Comparison of ENCODE assay signal across 12 cellular contexts in genomic region chr11:75767793-75768111, GRCh38. TPM values are rescaled to one million over a fixed set of nuclear protein-coding genes. Genes with fewer than 3 reads are reported as not detected.
DNase-seq lines count a peak whose midpoint lies in the region; ATAC-seq and TF ChIP-seq lines count a peak whose summit lies in the region.
"Had no signal": no experiment of that assay in that cellular context is flagged by ENCODE, and none has a peak within 500 bp of the region (broad histone marks: within the 10 kb centered on the region; RNA-seq: fewer than 3 reads in every experiment).

No MANE protein-coding gene starts in this region.

- H3K27ac Mint-ChIP-seq in activated CD4-positive, alpha-beta T cell treated with anti-CD3 and anti-CD28 coated beads, Interleukin-2, amount 10 ng/mL, durations not matched to agents 24 days and 14 days: peak overlapping the region; percentile 72
- peak overlapping the region; percentile 83 for H3K27ac Mint-ChIP-seq in activated T-helper 1 cell treated with anti-CD3 and anti-CD28 coated beads, Interleukin-12 subunit alpha, Interleukin-12 subunit beta, Interleukin-2, Interleukin-4 antibody, amounts not matched to agents 30 ng/mL and 10 ng/mL and 1 ng/mL, durations not matched to agents 14 hours and 24 hours and 36 hours
- H3K27ac Mint-ChIP-seq in stimulated activated naive B cell treated with anti-CD40 and anti-IgM and Interleukin-4, amounts not matched to agents 10 μg/mL and 1 μg/mL and 100 μg/mL, for 72 hours: peak overlapping the region; percentile 97
- no peak overlapping the region for H3K27ac Mint-ChIP-seq in activated CD4-positive, alpha-beta memory T cell treated with anti-CD3 and anti-CD28 coated beads, Interleukin-2, amount 10 ng/mL, durations not matched to agents 7 days and 5 days

- CTCF ChIA-PET in activated CD4-positive, alpha-beta memory T cell treated with anti-CD3 and anti-CD28 coated beads, Interleukin-2, amount 10 ng/mL, durations not matched to agents 7 days and 5 days (lab: Charles Lee): no interaction called here

- H3K4me1 ChIP-seq in lower lobe of right lung: peaks cover 40% of the 10 kb centered on the region

- no peak overlapping the region for H3K27ac ChIP-seq in lower lobe of right lung

- ATAC-seq in lower lobe of right lung: no peak
- no peak for ATAC-seq in stimulated activated naive B cell treated with anti-CD40 and anti-IgM and Interleukin-4, amounts not matched to agents 10 μg/mL and 1 μg/mL and 100 μg/mL, for 72 hours (replicated peaks)

- H3K36me3 Mint-ChIP-seq in activated CD4-positive, alpha-beta T cell treated with anti-CD3 and anti-CD28 coated beads, Interleukin-2, amount 10 ng/mL, durations not matched to agents 24 days and 14 days (ENCODE audit: low read depth): peaks cover 2% of the 10 kb centered on the region
- H3K36me3 Mint-ChIP-seq in activated T-helper 1 cell treated with anti-CD3 and anti-CD28 coated beads, Interleukin-12 subunit alpha, Interleukin-12 subunit beta, Interleukin-2, Interleukin-4 antibody, amounts not matched to agents 30 ng/mL and 10 ng/mL and 1 ng/mL, durations not matched to agents 14 hours and 24 hours and 36 hours (ENCODE audit: low read depth): peaks cover 3% of the 10 kb centered on the region
- peaks cover 0 to 9% of the 10 kb centered on the region in 2 donors for H3K36me3 Mint-ChIP-seq in stimulated activated naive B cell treated with anti-CD40 and anti-IgM and Interleukin-4, amounts not matched to agents 10 μg/mL and 1 μg/mL and 100 μg/mL, for 72 hours
- no peaks in the 10 kb centered on the region for H3K36me3 Mint-ChIP-seq in activated CD4-positive, alpha-beta memory T cell treated with anti-CD3 and anti-CD28 coated beads, Interleukin-2, amount 10 ng/mL, durations not matched to agents 7 days and 5 days (ENCODE audit: low read depth)

- peak overlapping the region; percentile 59 for H3K4me3 ChIP-seq in lower lobe of right lung

- peak overlapping the region; percentile 84 for H3K4me3 Mint-ChIP-seq in activated CD4-positive, alpha-beta T cell treated with anti-CD3 and anti-CD28 coated beads, Interleukin-2, amount 10 ng/mL, durations not matched to agents 24 days and 14 days
- peak overlapping the region; percentile 81 for H3K4me3 Mint-ChIP-seq in activated T-helper 1 cell treated with anti-CD3 and anti-CD28 coated beads, Interleukin-12 subunit alpha, Interleukin-12 subunit beta, Interleukin-2, Interleukin-4 antibody, amounts not matched to agents 30 ng/mL and 10 ng/mL and 1 ng/mL, durations not matched to agents 14 hours and 24 hours and 36 hours
- peak overlapping the region; percentile 80 to 82 for H3K4me3 Mint-ChIP-seq in stimulated activated naive B cell treated with anti-CD40 and anti-IgM and Interleukin-4, amounts not matched to agents 10 μg/mL and 1 μg/mL and 100 μg/mL, for 72 hours
- no peak overlapping the region for H3K4me3 Mint-ChIP-seq in activated CD4-positive, alpha-beta memory T cell treated with anti-CD3 and anti-CD28 coated beads, Interleukin-2, amount 10 ng/mL, durations not matched to agents 7 days and 5 days

- POLR2A ChIA-PET in activated CD4-positive, alpha-beta memory T cell treated with anti-CD3 and anti-CD28 coated beads, Interleukin-2, amount 10 ng/mL, durations not matched to agents 7 days and 5 days (lab: Charles Lee): interaction anchor here (0.8 kb wide), 1 partner anchor 9 kb away, joined by 5 read pairs; no protein-coding TSS in a partner anchor

- H3K36me3 ChIP-seq in lower lobe of right lung: no peaks in the 10 kb centered on the region

- H3K27me3 Mint-ChIP-seq in activated CD4-positive, alpha-beta T cell treated with anti-CD3 and anti-CD28 coated beads, Interleukin-2, amount 10 ng/mL, durations not matched to agents 24 days and 14 days: peaks cover 26% of the 10 kb centered on the region
- H3K27me3 Mint-ChIP-seq in activated T-helper 1 cell treated with anti-CD3 and anti-CD28 coated beads, Interleukin-12 subunit alpha, Interleukin-12 subunit beta, Interleukin-2, Interleukin-4 antibody, amounts not matched to agents 30 ng/mL and 10 ng/mL and 1 ng/mL, durations not matched to agents 14 hours and 24 hours and 36 hours (ENCODE audit: insufficient read depth): peaks cover 18% of the 10 kb centered on the region
- H3K27me3 Mint-ChIP-seq in stimulated activated naive B cell treated with anti-CD40 and anti-IgM and Interleukin-4, amounts not matched to agents 10 μg/mL and 1 μg/mL and 100 μg/mL, for 72 hours: peaks cover 0 to 6% of the 10 kb centered on the region in 2 donors
- H3K27me3 Mint-ChIP-seq in activated CD4-positive, alpha-beta memory T cell treated with anti-CD3 and anti-CD28 coated beads, Interleukin-2, amount 10 ng/mL, durations not matched to agents 7 days and 5 days: peaks cover 24% of the 10 kb centered on the region

- peaks cover 35% of the 10 kb centered on the region for H3K4me1 Mint-ChIP-seq in activated CD4-positive, alpha-beta T cell treated with anti-CD3 and anti-CD28 coated beads, Interleukin-2, amount 10 ng/mL, durations not matched to agents 24 days and 14 days
- peaks cover 48% of the 10 kb centered on the region for H3K4me1 Mint-ChIP-seq in activated T-helper 1 cell treated with anti-CD3 and anti-CD28 coated beads, Interleukin-12 subunit alpha, Interleukin-12 subunit beta, Interleukin-2, Interleukin-4 antibody, amounts not matched to agents 30 ng/mL and 10 ng/mL and 1 ng/mL, durations not matched to agents 14 hours and 24 hours and 36 hours (ENCODE audit: low read depth)
- H3K4me1 Mint-ChIP-seq in stimulated activated naive B cell treated with anti-CD40 and anti-IgM and Interleukin-4, amounts not matched to agents 10 μg/mL and 1 μg/mL and 100 μg/mL, for 72 hours: peaks cover 42 to 48% of the 10 kb centered on the region in 2 donors
- peaks cover 22% of the 10 kb centered on the region for H3K4me1 Mint-ChIP-seq in activated CD4-positive, alpha-beta memory T cell treated with anti-CD3 and anti-CD28 coated beads, Interleukin-2, amount 10 ng/mL, durations not matched to agents 7 days and 5 days

- no peaks in the 10 kb centered on the region for H3K9me3 ChIP-seq in lower lobe of right lung

- DNase-seq in activated CD4-positive, alpha-beta T cell treated with anti-CD3 and anti-CD28 coated beads, Interleukin-2, amount 10 ng/mL, durations not matched to agents 24 days and 14 days: no peak
- DNase-seq in activated CD4-positive, alpha-beta T cell treated with anti-CD3 and anti-CD28 coated beads for 1 hour: no peak
- DNase-seq in activated T-helper 1 cell treated with anti-CD3 and anti-CD28 coated beads, Interleukin-12 subunit alpha, Interleukin-12 subunit beta, Interleukin-2, Interleukin-4 antibody, amounts not matched to agents 30 ng/mL and 10 ng/mL and 1 ng/mL, durations not matched to agents 14 hours and 24 hours and 36 hours (ENCODE audit: low spot score): no peak
- no peak for DNase-seq in lower lobe of right lung
- no peak for DNase-seq in stimulated activated naive B cell treated with anti-CD40 and anti-IgM and Interleukin-4, amounts not matched to agents 10 μg/mL and 1 μg/mL and 100 μg/mL, for 72 hours
- no peak for DNase-seq in SW480 (ENCODE audit: low spot score)
- DNase-seq in cerebellar nuclear complex (lab: John Stamatoyannopoulos, UW): no peak
- no peak for DNase-seq in activated CD4-positive, alpha-beta memory T cell treated with anti-CD3 and anti-CD28 coated beads, Interleukin-2, amount 10 ng/mL, durations not matched to agents 7 days and 5 days
- DNase-seq: GOT3 had no signal

- no peak for TF ChIP-seq CTCF in lower lobe of right lung (IDR thresholded peaks at IDR 0.05)

- H3K9me3 Mint-ChIP-seq in activated CD4-positive, alpha-beta T cell treated with anti-CD3 and anti-CD28 coated beads, Interleukin-2, amount 10 ng/mL, durations not matched to agents 24 days and 14 days: no peaks in the 10 kb centered on the region
- no peaks in the 10 kb centered on the region for H3K9me3 Mint-ChIP-seq in activated T-helper 1 cell treated with anti-CD3 and anti-CD28 coated beads, Interleukin-12 subunit alpha, Interleukin-12 subunit beta, Interleukin-2, Interleukin-4 antibody, amounts not matched to agents 30 ng/mL and 10 ng/mL and 1 ng/mL, durations not matched to agents 14 hours and 24 hours and 36 hours
- H3K9me3 Mint-ChIP-seq in stimulated activated naive B cell treated with anti-CD40 and anti-IgM and Interleukin-4, amounts not matched to agents 10 μg/mL and 1 μg/mL and 100 μg/mL, for 72 hours: no peaks in the 10 kb centered on the region
- no peaks in the 10 kb centered on the region for H3K9me3 Mint-ChIP-seq in activated CD4-positive, alpha-beta memory T cell treated with anti-CD3 and anti-CD28 coated beads, Interleukin-2, amount 10 ng/mL, durations not matched to agents 7 days and 5 days

- intact Hi-C loops in activated CD4-positive, alpha-beta T cell treated with anti-CD3 and anti-CD28 coated beads, Interleukin-2, amount 10 ng/mL, durations not matched to agents 24 days and 14 days (cut with micrococcal nuclease): loop anchor here (1.0 to 5.0 kb wide), 2 partner anchors 45 to 47 kb away; no protein-coding TSS in a partner anchor
- intact Hi-C loops in activated T-helper 1 cell treated with anti-CD3 and anti-CD28 coated beads, Interleukin-12 subunit alpha, Interleukin-12 subunit beta, Interleukin-2, Interleukin-4 antibody, amounts not matched to agents 30 ng/mL and 10 ng/mL and 1 ng/mL, durations not matched to agents 14 hours and 24 hours and 36 hours (cut with micrococcal nuclease): loop anchor here (1.0 to 2.0 kb wide), 2 partner anchors 45 to 47 kb away; no protein-coding TSS in a partner anchor
- intact Hi-C loops in lower lobe of right lung (cut with DNase I): no loop called here

- peaks cover 24% of the 10 kb centered on the region for H3K27me3 ChIP-seq in lower lobe of right lung (ENCODE audit: low read depth)

RNA-seq across cellular contexts. Expression of gene DGAT2, which starts 0.8 kb away (rescaled TPM):
- 7.3 and 8.6 TPM in 2 replicates for total RNA-seq in activated CD4-positive, alpha-beta T cell treated with anti-CD3 and anti-CD28 coated beads, Interleukin-2, amount 10 ng/mL, durations not matched to agents 24 days and 14 days
- 9.8 and 11.0 TPM in 2 replicates for total RNA-seq in activated T-helper 1 cell treated with anti-CD3 and anti-CD28 coated beads, Interleukin-12 subunit alpha, Interleukin-12 subunit beta, Interleukin-2, Interleukin-4 antibody, amounts not matched to agents 30 ng/mL and 10 ng/mL and 1 ng/mL, durations not matched to agents 14 hours and 24 hours and 36 hours
- 7.4 TPM for total RNA-seq in lower lobe of right lung
- total RNA-seq in activated CD4-positive, alpha-beta memory T cell treated with anti-CD3 and anti-CD28 coated beads, Interleukin-2, amount 10 ng/mL, durations not matched to agents 7 days and 5 days: 1 to 10 TPM; 1.4 to 1.5 TPM

RNA-seq across cellular contexts. Expression of gene UVRAG, which starts 47.3 kb away (rescaled TPM):
- total RNA-seq in activated CD4-positive, alpha-beta T cell treated with anti-CD3 and anti-CD28 coated beads, Interleukin-2, amount 10 ng/mL, durations not matched to agents 24 days and 14 days: 18.2 and 19.2 TPM in 2 replicates
- 18.6 and 19.5 TPM in 2 replicates for total RNA-seq in activated T-helper 1 cell treated with anti-CD3 and anti-CD28 coated beads, Interleukin-12 subunit alpha, Interleukin-12 subunit beta, Interleukin-2, Interleukin-4 antibody, amounts not matched to agents 30 ng/mL and 10 ng/mL and 1 ng/mL, durations not matched to agents 14 hours and 24 hours and 36 hours
- 36.0 TPM for total RNA-seq in lower lobe of right lung
- 10 to 100 TPM; 18.2 to 19.9 TPM for total RNA-seq in activated CD4-positive, alpha-beta memory T cell treated with anti-CD3 and anti-CD28 coated beads, Interleukin-2, amount 10 ng/mL, durations not matched to agents 7 days and 5 days

RNA-seq across cellular contexts. Expression of gene MOGAT2, which starts 50.1 kb away (rescaled TPM):
- not detected in 2 replicates for total RNA-seq in activated CD4-positive, alpha-beta T cell treated with anti-CD3 and anti-CD28 coated beads, Interleukin-2, amount 10 ng/mL, durations not matched to agents 24 days and 14 days
- not detected in 2 replicates for total RNA-seq in activated T-helper 1 cell treated with anti-CD3 and anti-CD28 coated beads, Interleukin-12 subunit alpha, Interleukin-12 subunit beta, Interleukin-2, Interleukin-4 antibody, amounts not matched to agents 30 ng/mL and 10 ng/mL and 1 ng/mL, durations not matched to agents 14 hours and 24 hours and 36 hours
- total RNA-seq in lower lobe of right lung: not detected
- total RNA-seq in activated CD4-positive, alpha-beta memory T cell treated with anti-CD3 and anti-CD28 coated beads, Interleukin-2, amount 10 ng/mL, durations not matched to agents 7 days and 5 days: not detected
- total RNA-seq: A673; fibroblast of villous mesenchyme; T-helper 2 cell treated with Interferon-gamma antibody and Interleukin-4, amounts not matched to agents 100 ng/mL and 5 ng/mL, for 36 hours had no signal
